16 cellular contexts compared by ENCODE assay signal in the genomic region with DNA sequence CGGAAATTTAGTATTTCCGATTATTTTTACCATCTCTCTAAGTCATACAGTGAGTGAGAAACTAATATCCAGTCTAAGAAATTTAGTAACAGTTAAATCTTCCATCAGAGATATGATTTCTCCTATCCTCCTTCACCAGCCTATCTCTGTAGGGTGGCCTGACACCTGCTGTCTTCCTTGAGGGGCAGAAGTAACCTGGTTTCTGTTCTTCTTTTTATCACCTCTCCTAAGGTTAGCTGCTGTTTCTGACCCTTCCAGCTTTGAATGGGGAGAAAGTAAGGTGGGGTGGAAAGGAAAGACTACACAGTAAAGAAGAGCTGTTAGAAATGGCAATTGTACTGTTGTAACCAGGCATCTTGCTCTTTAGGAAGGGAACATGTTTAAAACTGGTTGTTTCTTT.
A peak's percentile ranks its signal among the peaks of the same experiment; 100 is the strongest.
DNase-seq lines count a peak whose midpoint lies in the region; ATAC-seq, FAIRE-seq and TF ChIP-seq lines count a peak whose summit lies in the region.
"Had no signal": no experiment of that assay in that cellular context is flagged by ENCODE, and none has a peak within 500 bp of the region (broad histone marks: within the 10 kb centered on the region; RNA-seq: fewer than 3 reads in every experiment).

No MANE protein-coding gene starts in this region.

- H3K4me3 ChIP-seq in GM12878, result no peak overlapping the region
- H3K4me3 ChIP-seq in CD8-positive, alpha-beta memory T cell (ENCODE audit: low read length), result no peak overlapping the region
- H3K4me3 ChIP-seq: BLaER1 treated with 17β-estradiol and CSF1 and Interleukin-3, amounts not matched to agents 10 nM and 100 nM had no signal

- H3K79me2 ChIP-seq in GM12878 (ENCODE audit: control insufficient read depth, insufficient read depth, low read length), result no peaks in the 10 kb centered on the region

- no peak overlapping the region for H3K4me2 ChIP-seq in GM12878 (ENCODE audit: control insufficient read depth, insufficient read depth)
- H3K4me2 ChIP-seq: BLaER1 treated with 17β-estradiol and CSF1 and Interleukin-3, amounts not matched to agents 10 nM and 100 nM; KMS-11 had no signal

- no peaks in the 10 kb centered on the region for H3K36me3 ChIP-seq in GM12878 (ENCODE audit: control insufficient read depth in 2 of 2, insufficient read depth in 2 of 2, low read length in 1 of 2)
- no peaks in the 10 kb centered on the region for H3K36me3 ChIP-seq in CD8-positive, alpha-beta memory T cell (ENCODE audit: insufficient read depth, low read length)
- H3K36me3 ChIP-seq: BLaER1 treated with 17β-estradiol and CSF1 and Interleukin-3, amounts not matched to agents 10 nM and 100 nM had no signal

- no peak for TF ChIP-seq EP300 in GM12878 (IDR thresholded peaks at IDR 0.05; ENCODE audit: borderline replicate concordance in 1 of 2, control insufficient read depth in 1 of 2, low read depth in 2 of 2, low read length in 2 of 2)

- no peak overlapping the region for H3K27ac Mint-ChIP-seq in CD8-positive, alpha-beta memory T cell

- no peaks in the 10 kb centered on the region for H3K36me3 Mint-ChIP-seq in CD8-positive, alpha-beta memory T cell

- no peak for TF ChIP-seq POLR2A in GM12892 (IDR thresholded peaks at IDR 0.05; ENCODE audit: low read depth, low read length)
- TF ChIP-seq POLR2A in GM12878 (IDR thresholded peaks at IDR 0.05; ENCODE audit: low read depth, low read length), result no peak

- TF ChIP-seq CTCF in GM12878 (IDR thresholded peaks at IDR 0.05 in 2 of 3, conservative IDR thresholded peaks at IDR 0.05 in 1 of 3; ENCODE audit: control insufficient read depth in 2 of 3, extremely low read depth in 1 of 3, insufficient read depth in 1 of 3, low read depth in 3 of 3, low read length in 3 of 3), result no peak

- in situ Hi-C loops in GM12878 (cut with MboI), result no loop called here

- H3K9me3 ChIP-seq in GM12878 (replicated peaks; ENCODE audit: control insufficient read depth, insufficient read depth, low read length), result no peaks in the 10 kb centered on the region
- H3K9me3 ChIP-seq in CD8-positive, alpha-beta memory T cell (ENCODE audit: low read length), result no peaks in the 10 kb centered on the region
- H3K9me3 ChIP-seq: BLaER1 treated with 17β-estradiol and CSF1 and Interleukin-3, amounts not matched to agents 10 nM and 100 nM had no signal

- POLR2A ChIA-PET in GM12878 (lab: Charles Lee), result interaction anchor here (0.6 kb wide), 1 partner anchor 871 kb away, joined by 3 read pairs; no protein-coding TSS in a partner anchor
- POLR2A ChIA-PET in CD8-positive, alpha-beta memory T cell (lab: Charles Lee), result no interaction called here

- no TSS peak for BruUV-seq in GM12878 (replicated peaks; lab: Mats Ljungman, UMichigan)

- H3K4me3 Mint-ChIP-seq in CD8-positive, alpha-beta memory T cell, result no peak overlapping the region

- no peaks in the 10 kb centered on the region for H3K4me1 ChIP-seq in GM12878 (ENCODE audit: control insufficient read depth, insufficient read depth, low read length)
- no peaks in the 10 kb centered on the region for H3K4me1 ChIP-seq in CD8-positive, alpha-beta memory T cell (ENCODE audit: insufficient read depth, low read length)
- H3K4me1 ChIP-seq: BLaER1 treated with 17β-estradiol and CSF1 and Interleukin-3, amounts not matched to agents 10 nM and 100 nM had no signal

- no peak for FAIRE-seq in GM12892 (lab: Jason Lieb, UNC)
- FAIRE-seq in GM12878 (lab: Jason Lieb, UNC), result no peak

- CTCF ChIA-PET in GM12878 (lab: Yijun Ruan, JAX), result no interaction called here
- CTCF ChIA-PET in CD8-positive, alpha-beta memory T cell (lab: Charles Lee), result no interaction called here

- RAD21 ChIA-PET in GM12878 (lab: Charles Lee; ENCODE audit: unreplicated experiment), result no interaction called here

- H3K9me3 Mint-ChIP-seq in CD8-positive, alpha-beta memory T cell, result peaks cover 2 to 24% (median 3%) of the 10 kb centered on the region in 5 donors

- no peaks in the 10 kb centered on the region for H3K27me3 Mint-ChIP-seq in CD8-positive, alpha-beta memory T cell

- intact Hi-C loops in GM12878 (cut with micrococcal nuclease; ENCODE audit: unreplicated experiment), result no loop called here

- SMC1A ChIA-PET in GM12878 (lab: Charles Lee; ENCODE audit: uncharacterized antibody, unreplicated experiment), result no interaction called here

- no peak for TF ChIP-seq RAD21 in GM12878 (IDR thresholded peaks at IDR 0.05; ENCODE audit: insufficient read depth, low read depth, low read length)

- no peak overlapping the region for H3K27ac ChIP-seq in GM12878 (ENCODE audit: control insufficient read depth, insufficient read depth)
- H3K27ac ChIP-seq in CD8-positive, alpha-beta memory T cell (ENCODE audit: low read depth, low read length), result no peak overlapping the region
- H3K27ac ChIP-seq: BLaER1 treated with 17β-estradiol and CSF1 and Interleukin-3, amounts not matched to agents 10 nM and 100 nM; KMS-11 had no signal

- 21% methylated on average over 2 of the region's 2 CpGs for WGBS in GM12878 (ENCODE audit: insufficient coverage, insufficient replicate concordance, low lambda C conversion rate, missing lambda C conversion rate)

- no peaks in the 10 kb centered on the region for H3K4me1 Mint-ChIP-seq in CD8-positive, alpha-beta memory T cell

- no peaks in the 10 kb centered on the region for H4K20me1 ChIP-seq in GM12878 (ENCODE audit: control insufficient read depth, insufficient read depth)
- H4K20me1 ChIP-seq: BLaER1 treated with 17β-estradiol and CSF1 and Interleukin-3, amounts not matched to agents 10 nM and 100 nM had no signal

- no peak overlapping the region for H3K9ac ChIP-seq in GM12878 (ENCODE audit: control insufficient read depth, insufficient read depth, low read length)
- H3K9ac ChIP-seq: BLaER1 treated with 17β-estradiol and CSF1 and Interleukin-3, amounts not matched to agents 10 nM and 100 nM; KMS-11 had no signal

- ATAC-seq in GM19328 (IDR thresholded peaks at IDR 0.05; ENCODE audit: unreplicated experiment) (peak; percentile 42), HG02798 (IDR thresholded peaks at IDR 0.05; ENCODE audit: poor library complexity, unreplicated experiment) (peak; percentile 71), GM12878 (peak; percentile 92), HG03039 (IDR thresholded peaks at IDR 0.05; ENCODE audit: unreplicated experiment) (no peak)

- H2AFZ ChIP-seq in GM12878 (ENCODE audit: control insufficient read depth, low read depth, low read length), result no peak overlapping the region

- DNase-seq in GM12892 (ENCODE audit: insufficient read length) (peak; percentile 0), GM12878 (ENCODE audit: low read depth, low spot score) (no peak), activated gamma-delta T cell treated with Interleukin-2 at 50 U/mL for 16 hours (no peak)
- no peak for DNase-seq in CD8-positive, alpha-beta memory T cell
- DNase-seq: COR-L47, NCI-H1048, NCI-H1436 treated with DMSO at 0.1 percent for 48 hours, NCI-H2029 treated with DMSO at 0.1 percent for 48 hours, NCI-H510A treated with DMSO at 0.1 percent for 48 hours, NCI-H82, SW 1271 had no signal

- H3K27me3 ChIP-seq in GM12878 (replicated peaks in 1 of 2; ENCODE audit: control insufficient read depth in 2 of 2, insufficient read depth in 2 of 2, low read length in 1 of 2), result no peaks in the 10 kb centered on the region
- H3K27me3 ChIP-seq in CD8-positive, alpha-beta memory T cell (ENCODE audit: insufficient read depth, low read length, poor library complexity, severe bottlenecking), result no peaks in the 10 kb centered on the region
- H3K27me3 ChIP-seq: BLaER1 treated with 17β-estradiol and CSF1 and Interleukin-3, amounts not matched to agents 10 nM and 100 nM had no signal

TF ChIP-seq in GM12878, 131 proteins besides CTCF, POLR2A, EP300 and RAD21:
- TF ChIP-seq SPI1 (IDR thresholded peaks at IDR 0.05; ENCODE audit: borderline replicate concordance, insufficient read depth, low read depth, low read length) (peak; percentile 63; the same call in 1 of the 2 replicates), TAF1 (IDR thresholded peaks at IDR 0.05; ENCODE audit: borderline replicate concordance, low read depth, low read length) (no peak), CREM (IDR thresholded peaks at IDR 0.05; ENCODE audit: low read depth) (no peak), CBX5 (IDR thresholded peaks at IDR 0.05; ENCODE audit: low read depth) (no peak), HCFC1 (IDR thresholded peaks at IDR 0.05; ENCODE audit: low read length) (no peak), EGR1 (IDR thresholded peaks at IDR 0.05; ENCODE audit: borderline replicate concordance in 1 of 2, low read depth in 2 of 2, low read length in 2 of 2) (no peak), YBX1 (IDR thresholded peaks at IDR 0.05) (no peak), MEF2A (IDR thresholded peaks at IDR 0.05; ENCODE audit: insufficient read depth, low read depth, low read length) (no peak), PAX5 (IDR thresholded peaks at IDR 0.05; ENCODE audit: borderline replicate concordance, low read depth, low read length) (no peak), DPF2 (IDR thresholded peaks at IDR 0.05) (no peak), POLR2AphosphoS5 (IDR thresholded peaks at IDR 0.05; ENCODE audit: low read length) (no peak), SRF (IDR thresholded peaks at IDR 0.05; ENCODE audit: low read depth in 2 of 2, low read length in 2 of 2) (no peak), NRF1 (conservative IDR thresholded peaks at IDR 0.05; ENCODE audit: low read depth, low read length) (no peak), EED (IDR thresholded peaks at IDR 0.05; ENCODE audit: low read depth) (peak; percentile 40; the same call in 1 of the 2 replicates)
TF ChIP-seq in GM12878: peak in this region for 2.
